Comparison of ENCODE assay signal across 1 cellular context in the genomic region with DNA sequence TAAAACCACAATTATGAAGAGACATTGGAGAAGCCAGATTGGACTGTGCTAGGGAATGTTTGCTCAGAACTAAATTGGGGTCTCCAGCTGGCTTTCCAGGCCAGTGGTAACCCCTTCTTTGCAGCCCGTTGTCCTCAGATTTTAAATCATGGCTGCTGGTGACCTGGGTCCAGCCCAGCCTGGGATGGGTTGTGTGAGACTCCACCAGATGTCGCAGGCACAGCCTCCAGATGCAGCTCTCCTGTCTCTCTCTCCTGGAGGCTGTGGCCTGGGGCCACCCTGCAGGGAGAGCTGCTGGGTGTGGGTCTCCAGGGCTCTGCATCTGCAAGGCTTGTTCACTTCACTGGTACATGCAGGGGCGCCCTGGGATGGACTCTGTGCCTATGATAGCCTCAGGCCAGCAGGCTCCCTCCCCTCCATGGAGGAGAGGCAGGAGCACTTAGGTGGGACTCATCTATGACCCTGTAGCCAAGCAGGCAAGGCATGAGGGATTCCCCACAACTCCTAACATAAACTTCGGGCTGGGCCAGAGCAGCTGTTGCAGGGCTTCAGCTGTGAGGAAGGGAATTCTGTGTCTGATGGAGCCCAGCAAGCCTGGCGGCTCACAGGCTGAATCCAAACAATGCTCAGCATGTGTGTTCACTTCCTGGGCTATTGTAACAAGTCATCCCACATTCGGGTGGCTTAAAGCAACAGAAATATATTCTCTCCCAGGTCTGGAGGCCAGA.
TF ChIP-seq lines count a peak whose summit lies in the region.

No MANE protein-coding gene starts in this region.

TF ChIP-seq in WTC11, 78 proteins besides CTCF, POLR2A, EP300 and RAD21 (continued from another document):
- TF ChIP-seq, protein P1, sequence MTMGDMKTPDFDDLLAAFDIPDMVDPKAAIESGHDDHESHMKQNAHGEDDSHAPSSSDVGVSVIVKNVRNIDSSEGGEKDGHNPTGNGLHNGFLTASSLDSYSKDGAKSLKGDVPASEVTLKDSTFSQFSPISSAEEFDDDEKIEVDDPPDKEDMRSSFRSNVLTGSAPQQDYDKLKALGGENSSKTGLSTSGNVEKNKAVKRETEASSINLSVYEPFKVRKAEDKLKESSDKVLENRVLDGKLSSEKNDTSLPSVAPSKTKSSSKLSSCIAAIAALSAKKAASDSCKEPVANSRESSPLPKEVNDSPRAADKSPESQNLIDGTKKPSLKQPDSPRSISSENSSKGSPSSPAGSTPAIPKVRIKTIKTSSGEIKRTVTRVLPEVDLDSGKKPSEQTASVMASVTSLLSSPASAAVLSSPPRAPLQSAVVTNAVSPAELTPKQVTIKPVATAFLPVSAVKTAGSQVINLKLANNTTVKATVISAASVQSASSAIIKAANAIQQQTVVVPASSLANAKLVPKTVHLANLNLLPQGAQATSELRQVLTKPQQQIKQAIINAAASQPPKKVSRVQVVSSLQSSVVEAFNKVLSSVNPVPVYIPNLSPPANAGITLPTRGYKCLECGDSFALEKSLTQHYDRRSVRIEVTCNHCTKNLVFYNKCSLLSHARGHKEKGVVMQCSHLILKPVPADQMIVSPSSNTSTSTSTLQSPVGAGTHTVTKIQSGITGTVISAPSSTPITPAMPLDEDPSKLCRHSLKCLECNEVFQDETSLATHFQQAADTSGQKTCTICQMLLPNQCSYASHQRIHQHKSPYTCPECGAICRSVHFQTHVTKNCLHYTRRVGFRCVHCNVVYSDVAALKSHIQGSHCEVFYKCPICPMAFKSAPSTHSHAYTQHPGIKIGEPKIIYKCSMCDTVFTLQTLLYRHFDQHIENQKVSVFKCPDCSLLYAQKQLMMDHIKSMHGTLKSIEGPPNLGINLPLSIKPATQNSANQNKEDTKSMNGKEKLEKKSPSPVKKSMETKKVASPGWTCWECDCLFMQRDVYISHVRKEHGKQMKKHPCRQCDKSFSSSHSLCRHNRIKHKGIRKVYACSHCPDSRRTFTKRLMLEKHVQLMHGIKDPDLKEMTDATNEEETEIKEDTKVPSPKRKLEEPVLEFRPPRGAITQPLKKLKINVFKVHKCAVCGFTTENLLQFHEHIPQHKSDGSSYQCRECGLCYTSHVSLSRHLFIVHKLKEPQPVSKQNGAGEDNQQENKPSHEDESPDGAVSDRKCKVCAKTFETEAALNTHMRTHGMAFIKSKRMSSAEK (CRISPR knock-in tag; IDR thresholded peaks at IDR 0.05; ENCODE audit: borderline replicate concordance) = no peak
- TF ChIP-seq, protein P2, sequence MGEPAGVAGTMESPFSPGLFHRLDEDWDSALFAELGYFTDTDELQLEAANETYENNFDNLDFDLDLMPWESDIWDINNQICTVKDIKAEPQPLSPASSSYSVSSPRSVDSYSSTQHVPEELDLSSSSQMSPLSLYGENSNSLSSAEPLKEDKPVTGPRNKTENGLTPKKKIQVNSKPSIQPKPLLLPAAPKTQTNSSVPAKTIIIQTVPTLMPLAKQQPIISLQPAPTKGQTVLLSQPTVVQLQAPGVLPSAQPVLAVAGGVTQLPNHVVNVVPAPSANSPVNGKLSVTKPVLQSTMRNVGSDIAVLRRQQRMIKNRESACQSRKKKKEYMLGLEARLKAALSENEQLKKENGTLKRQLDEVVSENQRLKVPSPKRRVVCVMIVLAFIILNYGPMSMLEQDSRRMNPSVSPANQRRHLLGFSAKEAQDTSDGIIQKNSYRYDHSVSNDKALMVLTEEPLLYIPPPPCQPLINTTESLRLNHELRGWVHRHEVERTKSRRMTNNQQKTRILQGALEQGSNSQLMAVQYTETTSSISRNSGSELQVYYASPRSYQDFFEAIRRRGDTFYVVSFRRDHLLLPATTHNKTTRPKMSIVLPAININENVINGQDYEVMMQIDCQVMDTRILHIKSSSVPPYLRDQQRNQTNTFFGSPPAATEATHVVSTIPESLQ (CRISPR knock-in tag; IDR thresholded peaks at IDR 0.05) = no peak
